In the genomic region with DNA sequence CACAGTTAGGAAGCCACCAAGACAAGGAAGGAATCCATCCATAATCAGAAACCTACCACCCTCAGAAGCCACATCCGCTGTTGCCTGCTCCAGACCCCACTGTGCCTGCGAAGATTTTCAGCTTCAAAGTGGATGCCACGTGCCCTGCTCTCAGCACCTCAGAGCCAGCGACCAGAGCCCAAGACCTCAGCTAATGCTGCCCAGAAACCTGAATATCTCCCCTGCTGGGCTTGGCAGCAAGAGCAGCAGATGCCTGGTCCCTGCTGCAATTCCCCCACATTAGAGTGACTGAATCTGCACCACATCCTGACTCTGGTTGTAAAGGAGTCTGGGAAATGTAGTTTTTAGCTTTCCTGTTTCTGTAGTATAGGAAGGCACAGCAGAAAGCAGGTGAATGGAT, we compare ENCODE assay signal across 12 cellular contexts. TPM values are rescaled to one million over a fixed set of nuclear protein-coding genes. Genes with fewer than 3 reads are reported as not detected.
A peak's percentile ranks its signal among the peaks of the same experiment; 100 is the strongest.
DNase-seq lines count a peak whose midpoint lies in the region; ATAC-seq and TF ChIP-seq lines count a peak whose summit lies in the region.
"Had no signal": no experiment of that assay in that cellular context is flagged by ENCODE, and none has a peak within 500 bp of the region (broad histone marks: within the 10 kb centered on the region; RNA-seq: fewer than 3 reads in every experiment).

No MANE protein-coding gene starts in this region.

- no peaks in the 10 kb centered on the region for H3K9me3 ChIP-seq in heart right ventricle
- H3K9me3 ChIP-seq: mucosa of descending colon, uterus had no signal

- H3K27ac ChIP-seq in heart right ventricle = no peak overlapping the region
- H3K27ac ChIP-seq: uterus had no signal

- intact Hi-C loops in heart right ventricle (cut with DNase I) = loop anchor here (1.0 to 10.0 kb wide), 9 partner anchors 253 to 745 kb away; no protein-coding TSS in a partner anchor

- 61 to 68% methylated on average over 4 of the region's 4 CpGs for WGBS in heart right ventricle, 2 donors

- H3K4me3 ChIP-seq in astrocyte of the spinal cord (ENCODE audit: low read depth, low read length) = no peak overlapping the region
- H3K4me3 ChIP-seq in heart right ventricle = no peak overlapping the region
- H3K4me3 ChIP-seq: mucosa of descending colon, uterus had no signal

- peak overlapping the region in 1 of 2 donors; percentile 3 for H3K4me3 Mint-ChIP-seq in stimulated activated naive CD8-positive, alpha-beta T cell treated with anti-CD3 and anti-CD28 coated beads, Interleukin-15, amount 100 ng/mL, for 72 hours

- no peak for TF ChIP-seq CTCF in astrocyte of the spinal cord (IDR thresholded peaks at IDR 0.05; ENCODE audit: low read depth, low read length)
- no peak for TF ChIP-seq CTCF in heart right ventricle (IDR thresholded peaks at IDR 0.05)

- H3K27me3 ChIP-seq in heart right ventricle = peaks cover 0 to 35% (median 0%) of the 10 kb centered on the region in 7 donors
- H3K27me3 ChIP-seq: uterus had no signal

- H3K9me3 Mint-ChIP-seq in stimulated activated naive CD8-positive, alpha-beta T cell treated with anti-CD3 and anti-CD28 coated beads, Interleukin-15, amount 100 ng/mL, for 72 hours = no peaks in the 10 kb centered on the region

- in situ Hi-C loops in astrocyte of the spinal cord (cut with HindIII; ENCODE audit: low sequenced_read_pairs) = no loop called here

- no peaks in the 10 kb centered on the region for H3K4me1 ChIP-seq in heart right ventricle
- H3K4me1 ChIP-seq: uterus had no signal

- peaks cover 29% of the 10 kb centered on the region for H3K27me3 Mint-ChIP-seq in stimulated activated naive CD8-positive, alpha-beta T cell treated with anti-CD3 and anti-CD28 coated beads, Interleukin-15, amount 100 ng/mL, for 72 hours

- peak; percentile 56 for ATAC-seq in stimulated activated naive CD8-positive, alpha-beta T cell treated with anti-CD3 and anti-CD28 coated beads, Interleukin-15, amount 100 ng/mL, for 72 hours
- ATAC-seq in heart right ventricle (no peak), HG02884 (IDR thresholded peaks at IDR 0.05; ENCODE audit: unreplicated experiment) (no peak), HG03175 (IDR thresholded peaks at IDR 0.05; ENCODE audit: unreplicated experiment) (no peak)

- H3K27ac Mint-ChIP-seq in stimulated activated naive CD8-positive, alpha-beta T cell treated with anti-CD3 and anti-CD28 coated beads, Interleukin-15, amount 100 ng/mL, for 72 hours = no peak overlapping the region

- H3K4me1 Mint-ChIP-seq in stimulated activated naive CD8-positive, alpha-beta T cell treated with anti-CD3 and anti-CD28 coated beads, Interleukin-15, amount 100 ng/mL, for 72 hours = peaks cover 25% of the 10 kb centered on the region

- peak; percentile 17 for DNase-seq in activated effector memory CD4-positive, alpha-beta T cell treated with Interleukin-2 at 50 U/mL for 16 hours
- DNase-seq in activated effector memory CD4-positive, alpha-beta T cell treated with anti-CD3 and anti-CD28 coated beads, Interleukin-2, amount 50 U/mL, for 16 hours = no peak
- DNase-seq in RKO (ENCODE audit: low spot score) (peak; percentile 10), astrocyte of the spinal cord (ENCODE audit: low read depth, low spot score) (peak; percentile 17), heart right ventricle (no peak)
- no peak for DNase-seq in stimulated activated naive CD8-positive, alpha-beta T cell treated with anti-CD3 and anti-CD28 coated beads, Interleukin-15, amount 100 ng/mL, for 72 hours
- DNase-seq: activated gamma-delta T cell treated with Interleukin-2 at 50 U/mL for 16 hours, IMR-90, uterus had no signal

- no peaks in the 10 kb centered on the region for H3K36me3 ChIP-seq in heart right ventricle
- H3K36me3 ChIP-seq: uterus had no signal

RNA-seq across cellular contexts. Expression of a gene that starts 10.7 kb away (rescaled TPM):
- 1 to 10 TPM in 5 of 10 donors, under 1 TPM in 5; 0.52 to 2.1 (median 1.0) TPM for total RNA-seq in heart right ventricle
- polyA plus RNA-seq in heart right ventricle = 1 to 10 TPM in 1 of 2 donors, not detected in 1; 1.3 TPM

RNA-seq across cellular contexts. Expression of a gene that starts 54.3 kb away (rescaled TPM):
- total RNA-seq in heart right ventricle = not detected
- under 1 TPM in 1 of 2 donors, not detected in 1; 0.03 TPM for polyA plus RNA-seq in heart right ventricle
- total RNA-seq: IMR-90, mucosa of descending colon, uterus had no signal
- polyA plus RNA-seq: IMR-90 had no signal

Comparison
In these comparisons a context has a peak if more than half of its experiments do, and no peak if none do; other contexts are left out.
1. DNase-seq: peak in activated effector memory CD4-positive, alpha-beta T cell treated with Interleukin-2 at 50 U/mL for 16 hours (single experiment), RKO (single experiment) and astrocyte of the spinal cord (single experiment); none in activated effector memory CD4-positive, alpha-beta T cell treated with anti-CD3 and anti-CD28 coated beads, Interleukin-2, amount 50 U/mL, for 16 hours (single experiment), stimulated activated naive CD8-positive, alpha-beta T cell treated with anti-CD3 and anti-CD28 coated beads, Interleukin-15, amount 100 ng/mL, for 72 hours (0 of 2) and heart right ventricle (0 of 2).